In genomic region chr2:135531231-135532197, GRCh38 we compare ENCODE assay signal across 8 cellular contexts. TPM values are rescaled to one million over a fixed set of nuclear protein-coding genes. Genes with fewer than 3 reads are reported as not detected.
DNase-seq lines count a peak whose midpoint lies in the region; ATAC-seq and TF ChIP-seq lines count a peak whose summit lies in the region.

Gene R3HDM1, plus strand, starts transcription at chr2:135531484. Its CDS starts 73,362 bp downstream, at chr2:135604846.

- intact Hi-C loops in breast epithelium (cut with DNase I; ENCODE audit: low total_unique reads) = no loop called here

- H3K4me1 ChIP-seq in breast epithelium = no peaks in the 10 kb centered on the region
- H3K4me1 ChIP-seq in skeletal muscle tissue (ENCODE audit: control insufficient read depth in 3 of 3, insufficient read depth in 3 of 3, low read length in 3 of 3) = peaks cover 0 to 17% (median 11%) of the 10 kb centered on the region in 3 donors

- peak within 1 kb of the TSS; percentile 97 for H3K27ac ChIP-seq in AG04450 (ENCODE audit: low read depth, low read length)
- H3K27ac ChIP-seq in VCaP = peak within 1 kb of the TSS; percentile 87
- H3K27ac ChIP-seq in breast epithelium = peak within 1 kb of the TSS; percentile 92 to 95
- peak within 1 kb of the TSS; percentile 97 for H3K27ac ChIP-seq in skeletal muscle tissue (ENCODE audit: low read depth, low read length)

- DNase-seq in AG04450 (ENCODE audit: low read depth, low spot score) (peak; percentile 100), NCI-H2196 treated with DMSO at 0.1 percent for 48 hours (lab: John Stamatoyannopoulos, UW; ENCODE audit: unreplicated experiment) (peak; percentile 99), breast epithelium (ENCODE audit: low spot score in 2 of 2) (peak; percentile 96 to 99)

- H3K9ac ChIP-seq in skeletal muscle tissue (ENCODE audit: low read depth in 1 of 3, low read length in 3 of 3) = peak within 1 kb of the TSS; percentile 79 to 96 (median 95)

- CTCF ChIA-PET in AG04450 (lab: Charles Lee) = interaction anchor here (2.4 kb wide), 1 partner anchor 527 kb away, joined by 23 read pairs; no protein-coding TSS in a partner anchor

- H3K4me3 ChIP-seq in AG04450 (ENCODE audit: low read depth, low read length) = peak within 1 kb of the TSS; percentile 85
- H3K4me3 ChIP-seq in breast epithelium = peak within 1 kb of the TSS; percentile 74 to 90 (median 82)
- peak within 1 kb of the TSS; percentile 75 for H3K4me3 ChIP-seq in iPS-18c (ENCODE audit: insufficient read depth, low read depth, low read length)
- H3K4me3 ChIP-seq in skeletal muscle tissue (ENCODE audit: low read length in 3 of 3) = peak within 1 kb of the TSS; percentile 91 to 99 (median 95)

- no peak for TF ChIP-seq CTCF in AG04450 (IDR thresholded peaks at IDR 0.05; ENCODE audit: low read depth, low read length)
- TF ChIP-seq CTCF in VCaP (conservative IDR thresholded peaks at IDR 0.05) = peak; percentile 28
- TF ChIP-seq CTCF in breast epithelium (IDR thresholded peaks at IDR 0.05) = no peak

- ATAC-seq in GM18870 (IDR thresholded peaks at IDR 0.05; ENCODE audit: unreplicated experiment) (peak; percentile 83), HG03135 (IDR thresholded peaks at IDR 0.05; ENCODE audit: unreplicated experiment) (peak; percentile 78)

- H3K36me3 ChIP-seq in breast epithelium (no peaks in the 10 kb centered on the region), skeletal muscle tissue (ENCODE audit: control insufficient read depth in 3 of 3, insufficient read depth in 3 of 3, low read length in 3 of 3) (no peaks in the 10 kb centered on the region)

- POLR2A ChIA-PET in AG04450 (lab: Yijun Ruan, JAX) = interaction anchor here (0.6 to 1.2 kb wide), 5 partner anchors 62 to 1413 kb away, joined by 3 to 5 read pairs (median 3); no protein-coding TSS in a partner anchor

- no peak for TF ChIP-seq POLR2A in breast epithelium (IDR thresholded peaks at IDR 0.05)

- H3K9me3 ChIP-seq in AG04450 (ENCODE audit: control insufficient read depth, insufficient read depth, low read length) (no peaks in the 10 kb centered on the region; the same call in 1 of the 2 replicates), breast epithelium (no peaks in the 10 kb centered on the region), iPS-18c (ENCODE audit: control insufficient read depth, insufficient read depth, low read length) (no peaks in the 10 kb centered on the region), skeletal muscle tissue (ENCODE audit: control insufficient read depth in 3 of 3, low read length in 3 of 3) (no peaks in the 10 kb centered on the region)

- H3K27me3 ChIP-seq in AG04450 (ENCODE audit: control insufficient read depth, insufficient read depth, low read length) (no peaks in the 10 kb centered on the region), breast epithelium (no peaks in the 10 kb centered on the region), skeletal muscle tissue (ENCODE audit: control insufficient read depth in 3 of 3, insufficient read depth in 3 of 3, low read length in 3 of 3) (no peaks in the 10 kb centered on the region)

RNA-seq across cellular contexts. Expression of gene R3HDM1, which starts in this region (rescaled TPM):
- 33.2 and 39.1 TPM in 2 replicates for polyA plus RNA-seq in AG04450 (2011; rRNA removed)
- 20.4 and 28.8 TPM in 2 replicates for polyA minus RNA-seq in AG04450 (2011; rRNA and poly(A)+ RNA removed)
- 10 to 100 TPM; 14.6 to 21.6 (median 17.7) TPM for total RNA-seq in breast epithelium
- 9.9 TPM for total RNA-seq in skeletal muscle tissue

Comparison
In these comparisons a context has a peak if more than half of its experiments do, and no peak if none do; other contexts are left out.
1. Peak in every context shown above with its lines: DNase-seq, ATAC-seq, H3K4me3 ChIP-seq and H3K27ac ChIP-seq.